In the genomic region with DNA sequence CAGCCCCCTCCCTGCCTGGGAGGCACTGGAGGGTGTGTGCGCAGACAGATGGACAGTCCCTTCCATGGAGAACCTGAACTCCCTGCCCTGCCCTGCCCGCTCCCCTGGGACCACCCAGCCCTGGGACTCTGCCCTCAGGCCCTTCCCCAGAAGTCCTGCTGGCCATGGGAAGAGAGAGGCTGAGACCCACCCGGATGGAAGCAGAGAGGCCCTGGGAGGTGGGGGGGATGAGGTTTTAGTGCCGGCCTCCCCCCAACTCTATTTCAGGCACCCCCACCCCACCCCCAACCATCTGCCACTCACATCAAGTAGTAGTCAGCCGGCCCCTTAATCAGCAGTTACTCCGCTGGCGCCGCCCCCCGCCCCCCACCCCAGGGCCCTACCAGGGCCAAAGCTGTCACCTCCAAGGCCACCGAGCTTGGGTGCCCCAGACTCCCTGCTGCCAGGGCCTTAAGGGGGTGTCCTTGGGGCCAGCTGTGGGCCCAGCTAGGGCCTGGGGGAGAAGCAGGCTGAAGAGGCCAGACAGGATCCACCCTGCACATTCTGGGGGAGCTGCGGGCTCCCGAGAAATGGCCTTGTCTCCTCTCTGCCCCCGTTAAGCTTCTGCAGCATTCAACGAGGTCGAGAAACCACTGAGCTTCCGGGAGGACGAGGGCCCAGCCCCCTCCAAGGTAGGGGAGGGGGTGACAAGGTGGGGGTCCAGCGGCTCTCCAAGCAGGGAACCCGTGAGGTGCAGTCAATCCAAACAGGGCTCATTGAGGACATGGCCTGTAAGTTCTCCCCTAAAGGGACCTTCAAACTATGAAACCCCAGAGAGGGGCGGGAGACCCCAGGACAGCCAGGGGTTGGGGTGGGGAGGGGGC, we compare ENCODE assay signal across 1 cellular context.
TF ChIP-seq lines count a peak whose summit lies in the region.

No MANE protein-coding gene starts in this region.

TF ChIP-seq in H1, 55 proteins besides CTCF, POLR2A, EP300 and RAD21:
- TF ChIP-seq CEBPB (IDR thresholded peaks at IDR 0.05; ENCODE audit: low read depth, low read length): no peak
- TF ChIP-seq CBX8 (IDR thresholded peaks at IDR 0.05; ENCODE audit: borderline replicate concordance, low read depth, low read length): no peak
- TF ChIP-seq RFX5 (IDR thresholded peaks at IDR 0.05; ENCODE audit: borderline replicate concordance, low read depth, low read length): no peak
- TF ChIP-seq CBX5 (IDR thresholded peaks at IDR 0.05; ENCODE audit: low read depth, low read length): no peak
- TF ChIP-seq TBP (IDR thresholded peaks at IDR 0.05; ENCODE audit: low read depth, low read length): no peak
- TF ChIP-seq SP4 (IDR thresholded peaks at IDR 0.05; ENCODE audit: low read length): no peak
- TF ChIP-seq RBBP5 (IDR thresholded peaks at IDR 0.05; ENCODE audit: borderline replicate concordance, low read depth, low read length): no peak
- TF ChIP-seq HDAC2 (IDR thresholded peaks at IDR 0.05; ENCODE audit: borderline replicate concordance in 1 of 2, low read depth in 2 of 2, low read length in 2 of 2): no peak
- TF ChIP-seq, protein P1, sequence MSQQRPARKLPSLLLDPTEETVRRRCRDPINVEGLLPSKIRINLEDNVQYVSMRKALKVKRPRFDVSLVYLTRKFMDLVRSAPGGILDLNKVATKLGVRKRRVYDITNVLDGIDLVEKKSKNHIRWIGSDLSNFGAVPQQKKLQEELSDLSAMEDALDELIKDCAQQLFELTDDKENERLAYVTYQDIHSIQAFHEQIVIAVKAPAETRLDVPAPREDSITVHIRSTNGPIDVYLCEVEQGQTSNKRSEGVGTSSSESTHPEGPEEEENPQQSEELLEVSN (IDR thresholded peaks at IDR 0.05): no peak
- no peak for TF ChIP-seq EGR1 (IDR thresholded peaks at IDR 0.05; ENCODE audit: borderline replicate concordance, low read depth, low read length)
- TF ChIP-seq NANOG (IDR thresholded peaks at IDR 0.05; ENCODE audit: insufficient read depth, low read depth, low read length, poor library complexity, severe bottlenecking): no peak
